In the genomic region with DNA sequence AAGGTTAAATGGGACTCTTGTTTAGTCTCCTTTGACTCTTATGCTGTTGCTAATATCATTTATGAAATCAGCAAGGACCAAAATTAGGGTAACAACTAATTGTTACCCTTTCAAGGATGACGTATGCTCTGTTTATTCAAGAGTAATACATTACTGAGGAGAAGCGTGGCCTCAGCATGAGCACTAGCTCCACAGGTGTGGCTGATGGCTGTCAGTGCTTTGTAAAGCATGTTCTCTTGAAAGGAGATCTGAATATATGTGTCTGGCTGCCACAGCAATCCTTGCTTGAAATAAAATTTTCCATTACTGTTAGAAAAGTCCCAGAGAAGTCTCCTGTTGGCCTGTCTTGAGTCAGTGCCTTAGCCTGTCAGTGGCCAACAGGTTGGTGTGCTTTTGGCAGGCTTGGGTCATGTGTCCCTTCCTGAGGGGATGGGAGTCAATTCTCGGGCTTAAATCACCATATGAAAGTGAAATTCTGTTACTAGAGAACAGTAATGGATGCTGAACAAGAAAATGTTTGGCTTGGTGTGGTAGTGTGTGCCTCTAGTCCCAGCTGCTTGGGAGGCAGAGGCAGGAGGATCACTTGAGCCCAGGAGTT, we compare ENCODE assay signal across 1 cellular context.
TF ChIP-seq lines count a peak whose summit lies in the region.

No MANE protein-coding gene starts in this region.

TF ChIP-seq in GM23338, 12 proteins besides CTCF, POLR2A, EP300 and RAD21:
- TF ChIP-seq ZNF462 (CRISPR knock-in tag; IDR thresholded peaks at IDR 0.05) (no peak), NANOG (IDR thresholded peaks at IDR 0.05; ENCODE audit: borderline replicate concordance) (no peak), POLR2AphosphoS5 (IDR thresholded peaks at IDR 0.05; ENCODE audit: low read depth) (no peak), REST (IDR thresholded peaks at IDR 0.05; ENCODE audit: unreplicated experiment) (no peak), STAT1 (IDR thresholded peaks at IDR 0.05; ENCODE audit: unreplicated experiment) (no peak), JUNB (IDR thresholded peaks at IDR 0.05; ENCODE audit: unreplicated experiment) (no peak)
TF ChIP-seq in GM23338: peak in this region for 0.
